ENCODE assay signal across 26 cellular contexts in the genomic region with DNA sequence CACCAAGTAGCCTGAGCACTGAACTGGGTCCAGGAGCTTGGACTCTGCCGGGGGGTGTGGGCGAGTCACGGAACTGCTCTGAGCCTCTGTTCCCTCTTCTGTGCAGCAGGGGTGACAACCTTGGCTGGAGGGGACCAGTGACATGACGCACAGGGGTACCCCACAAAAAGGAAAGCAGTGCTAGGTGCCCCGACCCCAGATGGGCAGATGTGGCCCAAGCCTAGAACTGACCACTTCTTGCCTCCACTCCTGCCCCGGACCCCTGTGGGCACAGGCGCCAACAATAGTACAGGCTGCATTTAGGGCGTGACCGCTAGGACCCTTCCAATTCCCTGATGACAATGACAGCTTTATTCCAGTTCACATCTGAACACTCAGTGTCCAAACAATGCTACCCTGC.
"Had no signal": no experiment of that assay in that cellular context is flagged by ENCODE, and none has a peak within 500 bp of the region (broad histone marks: within the 10 kb centered on the region; RNA-seq: fewer than 3 reads in every experiment).

No MANE protein-coding gene starts in this region.

- H3K4me2 ChIP-seq: smooth muscle cell had no signal

- H3K4me1 Mint-ChIP-seq: naive thymus-derived CD4-positive, alpha-beta T cell; stimulated activated effector memory CD8-positive, alpha-beta T cell treated with anti-CD3 and anti-CD28 coated beads, Interleukin-12 subunit alpha, Interleukin-12 subunit beta, amount 100 ng/mL, for 72 hours had no signal

- H3K27me3 Mint-ChIP-seq: naive thymus-derived CD4-positive, alpha-beta T cell; stimulated activated naive CD8-positive, alpha-beta T cell treated with anti-CD3 and anti-CD28 coated beads, Interleukin-15, Interleukin-2, amounts not matched to agents 100 ng/mL and 50 ng/mL, for 24 hours had no signal

- DNase-seq: caudate nucleus; cortex of kidney; effector CD8-positive, alpha-beta T cell; esophagus squamous epithelium; foreskin fibroblast; glutamatergic neuron; islet precursor cell; left cardiac atrium; left ventricle myocardium inferior; lower lobe of right lung; mesendoderm; naive thymus-derived CD4-positive, alpha-beta T cell; nephron progenitor cell; nucleus accumbens; stimulated activated CD4-positive, alpha-beta T cell treated with anti-CD3 and anti-CD28 coated beads, Interleukin-4, amount 100 ng/mL, for 1 hour; stimulated activated CD8-positive, alpha-beta memory T cell treated with anti-CD3 and anti-CD28 coated beads, Interleukin-4, amount 100 ng/mL, for 48 hours; testis had no signal

- H3K4me3 ChIP-seq: breast epithelium, dorsolateral prefrontal cortex, esophagus squamous epithelium, gastroesophageal sphincter, left ventricle myocardium inferior, lower lobe of right lung, ovary, smooth muscle cell, testis, tibial nerve had no signal

- H3K27ac Mint-ChIP-seq: naive thymus-derived CD4-positive, alpha-beta T cell; nephron progenitor cell; progenitor cell of endocrine pancreas; stimulated activated effector memory CD8-positive, alpha-beta T cell treated with anti-CD3 and anti-CD28 coated beads, Interleukin-12 subunit alpha, Interleukin-12 subunit beta, amount 100 ng/mL, for 72 hours; stimulated activated naive CD8-positive, alpha-beta T cell treated with anti-CD3 and anti-CD28 coated beads, Interleukin-15, Interleukin-2, amounts not matched to agents 100 ng/mL and 50 ng/mL, for 24 hours had no signal

- H3K4me3 Mint-ChIP-seq: naive thymus-derived CD4-positive, alpha-beta T cell; nephron progenitor cell; stimulated activated effector memory CD8-positive, alpha-beta T cell treated with anti-CD3 and anti-CD28 coated beads, Interleukin-12 subunit alpha, Interleukin-12 subunit beta, amount 100 ng/mL, for 72 hours; stimulated activated naive CD8-positive, alpha-beta T cell treated with anti-CD3 and anti-CD28 coated beads, Interleukin-15, Interleukin-2, amounts not matched to agents 100 ng/mL and 50 ng/mL, for 24 hours had no signal

- H3K9me3 ChIP-seq: breast epithelium, esophagus squamous epithelium, gastroesophageal sphincter, lower lobe of right lung, ovary, testis had no signal

- ATAC-seq: gastroesophageal sphincter; left cardiac atrium; lower lobe of right lung; naive thymus-derived CD4-positive, alpha-beta T cell; stimulated activated effector memory CD8-positive, alpha-beta T cell treated with anti-CD3 and anti-CD28 coated beads, Interleukin-12 subunit alpha, Interleukin-12 subunit beta, amount 100 ng/mL, for 72 hours had no signal

- H3K27me3 ChIP-seq: breast epithelium, dorsolateral prefrontal cortex, esophagus squamous epithelium, gastroesophageal sphincter, ovary, testis, tibial nerve had no signal

- H3K36me3 Mint-ChIP-seq: stimulated activated effector memory CD8-positive, alpha-beta T cell treated with anti-CD3 and anti-CD28 coated beads, Interleukin-12 subunit alpha, Interleukin-12 subunit beta, amount 100 ng/mL, for 72 hours had no signal

- H3K9me3 Mint-ChIP-seq: stimulated activated naive CD8-positive, alpha-beta T cell treated with anti-CD3 and anti-CD28 coated beads, Interleukin-15, Interleukin-2, amounts not matched to agents 100 ng/mL and 50 ng/mL, for 24 hours had no signal

- H3K27ac ChIP-seq: breast epithelium, esophagus squamous epithelium, gastroesophageal sphincter, left ventricle myocardium inferior, lower lobe of right lung, ovary, testis, tibial nerve had no signal

- H3K36me3 ChIP-seq: breast epithelium, left ventricle myocardium inferior, lower lobe of right lung, ovary had no signal

- H3K4me1 ChIP-seq: breast epithelium, gastroesophageal sphincter, lower lobe of right lung, testis had no signal
